8 cellular contexts compared by ENCODE assay signal in the genomic region with DNA sequence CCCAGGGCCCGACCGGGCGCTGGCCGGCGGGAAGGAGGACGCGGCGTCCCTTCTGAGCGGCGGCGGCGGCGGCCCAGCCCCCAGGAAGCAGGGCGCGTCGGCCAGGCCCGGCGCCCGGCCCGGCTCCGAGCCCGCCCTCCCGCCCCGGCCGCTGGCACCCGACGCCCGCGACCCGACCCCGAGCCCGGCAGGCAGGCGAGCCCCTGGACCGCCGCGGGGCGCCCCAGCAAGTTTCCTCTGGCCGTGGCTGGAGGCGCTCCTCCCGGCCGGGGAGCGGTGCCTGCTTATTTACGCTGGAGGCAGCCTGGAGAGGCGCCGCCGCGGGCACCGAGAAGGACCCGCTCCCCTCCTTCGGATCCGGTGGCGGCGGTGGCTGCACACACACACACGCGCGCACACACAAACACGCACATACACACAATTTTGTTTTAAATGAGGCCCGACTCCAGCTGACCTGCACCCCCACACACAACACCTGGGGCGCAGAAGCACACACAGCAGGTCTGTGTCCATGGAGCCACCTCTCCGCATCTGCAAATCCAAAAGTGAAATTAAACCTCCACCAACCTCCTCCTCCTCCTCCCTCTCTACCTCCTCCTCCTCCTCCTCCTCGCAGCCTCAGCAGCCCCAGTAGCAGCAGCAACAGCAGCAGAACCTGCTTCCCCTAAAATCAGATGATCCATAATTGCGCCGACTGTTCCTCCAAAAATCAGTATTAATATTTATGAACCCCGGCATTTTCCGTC. TPM values are rescaled to one million over a fixed set of nuclear protein-coding genes. Genes with fewer than 3 reads are reported as not detected.
DNase-seq lines count a peak whose midpoint lies in the region; ATAC-seq and TF ChIP-seq lines count a peak whose summit lies in the region.

No MANE protein-coding gene starts in this region.

- peak overlapping the region; percentile 94 for H3K27ac Mint-ChIP-seq in activated CD4-positive, alpha-beta T cell treated with anti-CD3 and anti-CD28 coated beads for 36 hours

- H3K4me1 ChIP-seq in SK-N-SH (ENCODE audit: control insufficient read depth in 1 of 2, insufficient read depth in 2 of 2, low read depth in 1 of 2, low read length in 1 of 2) = peaks cover 0 to 31% of the 10 kb centered on the region in 2 experiments; a peak in 2 of 4 replicates
- peaks cover 55% of the 10 kb centered on the region for H3K4me1 ChIP-seq in KMS-11 (ENCODE audit: low read depth, poor library complexity, severe bottlenecking)
- peaks cover 21 to 74% of the 10 kb centered on the region in 2 donors for H3K4me1 ChIP-seq in left lung

- peaks cover 19% of the 10 kb centered on the region; the same call in 1 of the 2 replicates for H4K20me1 ChIP-seq in SK-N-SH (ENCODE audit: insufficient read depth)
- H4K20me1 ChIP-seq in KMS-11 (ENCODE audit: insufficient read depth) = no peaks in the 10 kb centered on the region

- peak overlapping the region; percentile 95 for H3K9ac ChIP-seq in SK-N-SH
- H3K9ac ChIP-seq in KMS-11 = peak overlapping the region; percentile 90

- H2AFZ ChIP-seq in SK-N-SH (ENCODE audit: low read depth) = peak overlapping the region; percentile 25
- H2AFZ ChIP-seq in KMS-11 (ENCODE audit: low read depth) = peak overlapping the region; percentile 25; the same call in 1 of the 2 replicates

- CTCF ChIA-PET in SK-N-SH (lab: Yijun Ruan, JAX) = interaction anchor here (1.2 to 2.8 kb wide), 2 partner anchors 166 to 210 kb away, joined by 3 to 13 read pairs; no protein-coding TSS in a partner anchor
- CTCF ChIA-PET in activated CD4-positive, alpha-beta T cell treated with anti-CD3 and anti-CD28 coated beads for 36 hours (lab: Charles Lee) = interaction anchor here (0.6 to 1.6 kb wide), 6 partner anchors 40 to 260 kb away, joined by 3 to 11 read pairs (median 4); partner anchors contain the start of gene CENPU

- peak overlapping the region; percentile 90 to 97 for H3K27ac ChIP-seq in SK-N-SH (ENCODE audit: low read depth in 2 of 2, low read length in 1 of 2)
- H3K27ac ChIP-seq in KMS-11 = peak overlapping the region; percentile 78
- peak overlapping the region; percentile 92 for H3K27ac ChIP-seq in cingulate gyrus (ENCODE audit: low read depth, low read length)
- H3K27ac ChIP-seq in left lung = peak overlapping the region; percentile 95 to 99

- H3K9me3 Mint-ChIP-seq in activated CD4-positive, alpha-beta T cell treated with anti-CD3 and anti-CD28 coated beads for 36 hours (ENCODE audit: low read depth) = no peaks in the 10 kb centered on the region

- H3K9me2 ChIP-seq in SK-N-SH = no peaks in the 10 kb centered on the region

- H3K9me3 ChIP-seq in SK-N-SH (no peaks in the 10 kb centered on the region), left lung (no peaks in the 10 kb centered on the region)

- TF ChIP-seq RAD21 in SK-N-SH (IDR thresholded peaks at IDR 0.05; ENCODE audit: low read length) = no peak

- 1% methylated on average over 7 of the region's 65 CpGs for WGBS in SK-N-SH (ENCODE audit: low lambda C conversion rate)

- H3K4me2 ChIP-seq in SK-N-SH = peak overlapping the region; percentile 74
- peak overlapping the region; percentile 81 for H3K4me2 ChIP-seq in KMS-11

- DNase-seq in SK-N-SH (peak; percentile 71), left lung (peak; percentile 47 to 89), SHP77 (lab: John Stamatoyannopoulos, UW) (no peak)
- peak; percentile 64 for DNase-seq in activated CD4-positive, alpha-beta T cell treated with anti-CD3 and anti-CD28 coated beads for 36 hours
- peak; percentile 52 for DNase-seq in stimulated activated CD4-positive, alpha-beta T cell treated with anti-CD3 and anti-CD28 coated beads, Interleukin-4, amount 100 ng/mL, for 24 hours

- H3K4me1 Mint-ChIP-seq in activated CD4-positive, alpha-beta T cell treated with anti-CD3 and anti-CD28 coated beads for 36 hours = peaks cover 56% of the 10 kb centered on the region

- ATAC-seq in SK-N-SH treated with all-trans-retinoic acid at 6 μM for 48 hours (no peak; the same call in 2 of the 3 replicates), left lung (peak; percentile 5)
- ATAC-seq in activated CD4-positive, alpha-beta T cell treated with anti-CD3 and anti-CD28 coated beads for 36 hours = peak; percentile 20

- H3K36me3 Mint-ChIP-seq in activated CD4-positive, alpha-beta T cell treated with anti-CD3 and anti-CD28 coated beads for 36 hours (ENCODE audit: low read depth) = peaks cover 34% of the 10 kb centered on the region

- intact Hi-C loops in activated CD4-positive, alpha-beta T cell treated with anti-CD3 and anti-CD28 coated beads for 36 hours (cut with DNase I, micrococcal nuclease) = loop anchor here (1.0 to 10.0 kb wide), 20 partner anchors 14 to 1559 kb away; partner anchors contain the start of genes CASP3 (in 2 of the 2), CENPU (in 2 of the 2), PRIMPOL (in 2 of the 2) and ACSL1 (in 1 of the 2)
- intact Hi-C loops in left lung (cut with DNase I) = loop anchor here in 1 of 2 donors (10.0 kb wide), 1 partner anchor 61 kb away; no protein-coding TSS in a partner anchor

- H3K4me3 Mint-ChIP-seq in activated CD4-positive, alpha-beta T cell treated with anti-CD3 and anti-CD28 coated beads for 36 hours = peak overlapping the region; percentile 88

- TF ChIP-seq CTCF in SK-N-SH (IDR thresholded peaks at IDR 0.05) (no peak), KMS-11 (conservative IDR thresholded peaks at IDR 0.05; ENCODE audit: low read depth, low read length) (no peak), left lung (IDR thresholded peaks at IDR 0.05) (no peak)

- H3K27me3 Mint-ChIP-seq in activated CD4-positive, alpha-beta T cell treated with anti-CD3 and anti-CD28 coated beads for 36 hours = no peaks in the 10 kb centered on the region

- H3F3A ChIP-seq in SK-N-SH (replicated peaks; ENCODE audit: insufficient read depth) = peaks cover 10% of the 10 kb centered on the region

- no peaks in the 10 kb centered on the region for H3K27me3 ChIP-seq in SK-N-SH (ENCODE audit: insufficient read depth)
- H3K27me3 ChIP-seq in KMS-11 (ENCODE audit: insufficient read depth, low read depth) = no peaks in the 10 kb centered on the region
- H3K27me3 ChIP-seq in left lung = no peaks in the 10 kb centered on the region

- H3K4me3 ChIP-seq in SK-N-SH (ENCODE audit: low read depth in 2 of 2, low read length in 1 of 2) = peak overlapping the region; percentile 60 to 75
- no peak overlapping the region for H3K4me3 ChIP-seq in KMS-11 (IDR thresholded peaks at IDR 0.05; ENCODE audit: insufficient read depth, low read depth, low read length)
- H3K4me3 ChIP-seq in left lung = peak overlapping the region; percentile 68 to 87

- H3K79me2 ChIP-seq in SK-N-SH (ENCODE audit: insufficient read depth) = peaks cover 61% of the 10 kb centered on the region
- peaks cover 66% of the 10 kb centered on the region for H3K79me2 ChIP-seq in KMS-11 (ENCODE audit: insufficient read depth, low read depth)

- H3K36me3 ChIP-seq in SK-N-SH (replicated peaks in 1 of 2; ENCODE audit: control insufficient read depth in 1 of 2, insufficient read depth in 2 of 2, low read length in 1 of 2) (no peaks in the 10 kb centered on the region), KMS-11 (ENCODE audit: insufficient read depth) (no peaks in the 10 kb centered on the region), left lung (peaks cover 0 to 11% of the 10 kb centered on the region in 2 donors)

- TF ChIP-seq EP300 in SK-N-SH (IDR thresholded peaks at IDR 0.05; ENCODE audit: borderline replicate concordance in 1 of 2, low read depth in 1 of 2, low read length in 1 of 2) = no peak

- POLR2A ChIA-PET in SK-N-SH (lab: Yijun Ruan, JAX) = interaction anchor here (0.6 to 1.5 kb wide), 6 partner anchors 14 to 272 kb away, joined by 3 to 11 read pairs (median 3); no protein-coding TSS in a partner anchor
- POLR2A ChIA-PET in activated CD4-positive, alpha-beta T cell treated with anti-CD3 and anti-CD28 coated beads for 36 hours (lab: Charles Lee) = interaction anchor here (0.5 to 2.7 kb wide), 16 partner anchors 12 to 260 kb away, joined by 3 to 20 read pairs (median 6); partner anchors contain the start of genes CASP3 and CENPU

TF ChIP-seq in SK-N-SH, 30 proteins besides CTCF, POLR2A, EP300 and RAD21 (continues in another document):
- TF ChIP-seq MAX (IDR thresholded peaks at IDR 0.05; ENCODE audit: low read depth) = no peak
- TF ChIP-seq MXI1 (IDR thresholded peaks at IDR 0.05; ENCODE audit: low read depth, low read length) = peak; percentile 13; the same call in 1 of the 2 replicates

TF ChIP-seq in SK-N-SH treated with all-trans-retinoic acid at 6 μM for 48 hours, 23 proteins besides CTCF, POLR2A, EP300 and RAD21 (continues in another document):
- TF ChIP-seq ZNF70 (CRISPR knock-in tag; IDR thresholded peaks at IDR 0.05) = no peak
- no peak for TF ChIP-seq ZNF8 (CRISPR knock-in tag; IDR thresholded peaks at IDR 0.05)
- TF ChIP-seq ESRRG (CRISPR knock-in tag; IDR thresholded peaks at IDR 0.05) = no peak
- no peak for TF ChIP-seq PATZ1 (CRISPR knock-in tag; IDR thresholded peaks at IDR 0.05; ENCODE audit: borderline replicate concordance)
- no peak for TF ChIP-seq ZFP30 (CRISPR knock-in tag; IDR thresholded peaks at IDR 0.05)
- no peak for TF ChIP-seq ZNF565 (CRISPR knock-in tag; conservative IDR thresholded peaks at IDR 0.05; ENCODE audit: low read depth)
- no peak for TF ChIP-seq TOX (CRISPR knock-in tag; IDR thresholded peaks at IDR 0.05; ENCODE audit: borderline replicate concordance)
- TF ChIP-seq ZFP3 (CRISPR knock-in tag; IDR thresholded peaks at IDR 0.05) = no peak
- TF ChIP-seq OSR1 (CRISPR knock-in tag; IDR thresholded peaks at IDR 0.05) = no peak
- TF ChIP-seq CSDC2 (CRISPR knock-in tag; IDR thresholded peaks at IDR 0.05) = no peak

RNA-seq across cellular contexts. Expression of gene IRF2, which starts 0.7 kb away (rescaled TPM):
- polyA plus RNA-seq in SK-N-SH (2012; rRNA removed) = 23.3 and 23.6 TPM in 2 replicates
- 20.7 and 23.5 TPM in 2 replicates for polyA plus RNA-seq in SK-N-SH (2012; cell fraction: cytosol; rRNA removed)
- polyA plus RNA-seq in SK-N-SH (2012; cell fraction: nucleus; rRNA removed) = 18.0 and 21.4 TPM in 2 replicates
- total RNA-seq in activated CD4-positive, alpha-beta T cell treated with anti-CD3 and anti-CD28 coated beads for 36 hours = 10 to 100 TPM; 50.1 to 68.9 TPM
- total RNA-seq in left lung = 10 to 100 TPM; 32.8 to 50.2 TPM

Comparison
In these comparisons a context has a peak if more than half of its experiments do, and no peak if none do; other contexts are left out.
1. DNase-seq: peak in SK-N-SH (single experiment), activated CD4-positive, alpha-beta T cell treated with anti-CD3 and anti-CD28 coated beads for 36 hours (single experiment), left lung (2 of 2) and stimulated activated CD4-positive, alpha-beta T cell treated with anti-CD3 and anti-CD28 coated beads, Interleukin-4, amount 100 ng/mL, for 24 hours (single experiment); none in SHP77 (0 of 2).
2. Peak in every context shown above with its lines, with median percentiles within 50 percentile points of each other: H3K27ac ChIP-seq.